9 cellular contexts compared by ENCODE assay signal in genomic region chr4:100935090-100935489, GRCh38.
DNase-seq lines count a peak whose midpoint lies in the region; ATAC-seq and TF ChIP-seq lines count a peak whose summit lies in the region.
"Had no signal": no experiment of that assay in that cellular context is flagged by ENCODE, and none has a peak within 500 bp of the region (broad histone marks: within the 10 kb centered on the region; RNA-seq: fewer than 3 reads in every experiment).

No MANE protein-coding gene starts in this region.

- in situ Hi-C loops in brain microvascular endothelial cell (cut with HindIII; ENCODE audit: low pct_ligation_motif_present, low sequenced_read_pairs) = no loop called here

- DNase-seq in DMS 273 (lab: John Stamatoyannopoulos, UW; ENCODE audit: unreplicated experiment) (peak; percentile 54), DMS 273 treated with DMSO at 0.1 percent for 48 hours (lab: John Stamatoyannopoulos, UW) (no peak), HT1080 (ENCODE audit: low read depth) (peak; percentile 8), brain microvascular endothelial cell (no peak), osteoblast (ENCODE audit: insufficient read length, low spot score, missing footprints) (no peak), GM03348 (ENCODE audit: low spot score) (no peak), lower leg skin (ENCODE audit: low spot score in 2 of 2) (no peak)

- H3K79me2 ChIP-seq in osteoblast (ENCODE audit: insufficient read depth, low read length) = no peaks in the 10 kb centered on the region

- H2AFZ ChIP-seq in osteoblast (ENCODE audit: low read length) = no peak overlapping the region

- ATAC-seq in HG03135 (IDR thresholded peaks at IDR 0.05; ENCODE audit: unreplicated experiment) = no peak

- H3K4me3 ChIP-seq in brain microvascular endothelial cell (ENCODE audit: low read depth, low read length) = no peak overlapping the region
- no peak overlapping the region for H3K4me3 ChIP-seq in osteoblast (ENCODE audit: insufficient read depth, low read length)
- no peak overlapping the region for H3K4me3 ChIP-seq in lower leg skin (ENCODE audit: low read depth, poor library complexity, severe bottlenecking)
- H3K4me3 ChIP-seq: SJSA1 had no signal

- peak; percentile 55 for TF ChIP-seq CTCF in brain microvascular endothelial cell (IDR thresholded peaks at IDR 0.05; ENCODE audit: low read depth, low read length, missing control alignments)
- TF ChIP-seq CTCF in osteoblast (IDR thresholded peaks at IDR 0.05; ENCODE audit: extremely low read depth, low read depth, low read length) = peak; percentile 47
- no peak for TF ChIP-seq CTCF in lower leg skin (IDR thresholded peaks at IDR 0.05)

- no peak overlapping the region for H3K4me2 ChIP-seq in osteoblast (ENCODE audit: insufficient read depth, low read length)

- intact Hi-C loops in lower leg skin (cut with DNase I; ENCODE audit: low total_unique reads) = no loop called here

- H3K9me3 ChIP-seq in osteoblast (ENCODE audit: low read depth, low read length) = no peaks in the 10 kb centered on the region
- H3K9me3 ChIP-seq: SJSA1 had no signal

- no peaks in the 10 kb centered on the region for H4K20me1 ChIP-seq in osteoblast (ENCODE audit: insufficient read depth, low read length)

- H3K27me3 ChIP-seq in brain microvascular endothelial cell (replicated peaks) = no peaks in the 10 kb centered on the region
- no peaks in the 10 kb centered on the region for H3K27me3 ChIP-seq in osteoblast (ENCODE audit: insufficient read depth, low read length)
- H3K27me3 ChIP-seq: SJSA1 had no signal

- WGBS in lower leg skin, 2 donors = 36 to 57% methylated on average over 1 of the region's 1 CpG

- peaks cover 4% of the 10 kb centered on the region for H3K4me1 ChIP-seq in osteoblast (ENCODE audit: insufficient read depth, low read length)

- no peaks in the 10 kb centered on the region for H3K36me3 ChIP-seq in brain microvascular endothelial cell (replicated peaks)
- no peaks in the 10 kb centered on the region for H3K36me3 ChIP-seq in osteoblast (ENCODE audit: insufficient read depth, low read length)
- H3K36me3 ChIP-seq: SJSA1 had no signal

- H3K27ac ChIP-seq in brain microvascular endothelial cell (no peak overlapping the region), osteoblast (ENCODE audit: low read depth, low read length) (no peak overlapping the region)
- H3K27ac ChIP-seq: SJSA1 had no signal

- TF ChIP-seq POLR2A in lower leg skin (IDR thresholded peaks at IDR 0.05) = no peak

Comparison
In these comparisons a context has a peak if more than half of its experiments do, and no peak if none do; other contexts are left out.
1. DNase-seq: peak in DMS 273 (single experiment) and HT1080 (single experiment); none in DMS 273 treated with DMSO at 0.1 percent for 48 hours (single experiment), brain microvascular endothelial cell (single experiment), osteoblast (single experiment), GM03348 (single experiment) and lower leg skin (0 of 2).
2. CTCF ChIP-seq: peak in brain microvascular endothelial cell (single experiment) and osteoblast (single experiment); none in lower leg skin (0 of 3).